ENCODE assay signal across 2 cellular contexts in genomic region chr4:99324361-99324760, GRCh38.
TF ChIP-seq lines count a peak whose summit lies in the region.

No MANE protein-coding gene starts in this region.

TF ChIP-seq in liver, 16 proteins besides CTCF, POLR2A, EP300 and RAD21:
- TF ChIP-seq MAX (IDR thresholded peaks at IDR 0.05), result no peak
- TF ChIP-seq GABPA (IDR thresholded peaks at IDR 0.05 in 1 of 2, conservative IDR thresholded peaks at IDR 0.05 in 1 of 2), result no peak
- no peak for TF ChIP-seq HNF4G (IDR thresholded peaks at IDR 0.05)
- no peak for TF ChIP-seq YY1 (IDR thresholded peaks at IDR 0.05)
- no peak for TF ChIP-seq EGR1 (IDR thresholded peaks at IDR 0.05; ENCODE audit: low read depth in 2 of 2)
- TF ChIP-seq NR2F2 (IDR thresholded peaks at IDR 0.05), result no peak
- no peak for TF ChIP-seq ZBTB33 (IDR thresholded peaks at IDR 0.05)
- no peak for TF ChIP-seq RXRA (IDR thresholded peaks at IDR 0.05)
- no peak for TF ChIP-seq HNF4A (conservative IDR thresholded peaks at IDR 0.05)
- no peak for TF ChIP-seq ATF3 (IDR thresholded peaks at IDR 0.05)
- TF ChIP-seq FOXA2 (IDR thresholded peaks at IDR 0.05), result no peak
- TF ChIP-seq SP1 (IDR thresholded peaks at IDR 0.05), result no peak
- TF ChIP-seq FOXA1 (IDR thresholded peaks at IDR 0.05), result no peak

TF ChIP-seq in HepG2, 621 proteins besides CTCF, POLR2A, EP300 and RAD21:
- no peak for TF ChIP-seq PREB (CRISPR knock-in tag; IDR thresholded peaks at IDR 0.05)
- TF ChIP-seq ZXDC (CRISPR knock-in tag; IDR thresholded peaks at IDR 0.05), result no peak
- TF ChIP-seq FOXC1 (CRISPR knock-in tag; IDR thresholded peaks at IDR 0.05; ENCODE audit: borderline replicate concordance), result no peak
- TF ChIP-seq ZNF687 (CRISPR knock-in tag; IDR thresholded peaks at IDR 0.05), result no peak
- no peak for TF ChIP-seq PCBP2 (optimal IDR thresholded peaks at IDR 0.05; ENCODE audit: low read depth, low read length, poor library complexity, severe bottlenecking)
- no peak for TF ChIP-seq ELF3 (CRISPR knock-in tag; IDR thresholded peaks at IDR 0.05)
- TF ChIP-seq MEIS1 (CRISPR knock-in tag; IDR thresholded peaks at IDR 0.05; ENCODE audit: borderline replicate concordance), result no peak
- TF ChIP-seq ZNF17 (CRISPR knock-in tag; IDR thresholded peaks at IDR 0.05), result no peak
- TF ChIP-seq ZMAT5 (CRISPR knock-in tag; IDR thresholded peaks at IDR 0.05; ENCODE audit: borderline replicate concordance, low read depth), result no peak
- TF ChIP-seq MYNN (CRISPR knock-in tag; IDR thresholded peaks at IDR 0.05; ENCODE audit: low read depth), result no peak
- TF ChIP-seq RBFOX2 (IDR thresholded peaks at IDR 0.05; ENCODE audit: low read depth, low read length), result no peak
- no peak for TF ChIP-seq FOXP4 (CRISPR knock-in tag; IDR thresholded peaks at IDR 0.05)
- TF ChIP-seq JUNB (CRISPR knock-in tag; IDR thresholded peaks at IDR 0.05; ENCODE audit: borderline replicate concordance), result no peak
- TF ChIP-seq ZNF737 (CRISPR knock-in tag; IDR thresholded peaks at IDR 0.05; ENCODE audit: borderline replicate concordance), result no peak
- no peak for TF ChIP-seq ARHGAP35 (CRISPR knock-in tag; IDR thresholded peaks at IDR 0.05; ENCODE audit: borderline replicate concordance)
- TF ChIP-seq RFXANK (CRISPR knock-in tag; IDR thresholded peaks at IDR 0.05), result no peak
- no peak for TF ChIP-seq YY1 (IDR thresholded peaks at IDR 0.05; ENCODE audit: insufficient read depth, insufficient replicate concordance, low read depth, low read length)
- TF ChIP-seq ZNF362 (CRISPR knock-in tag; IDR thresholded peaks at IDR 0.05; ENCODE audit: borderline replicate concordance), result no peak
- TF ChIP-seq ARID5B (CRISPR knock-in tag; IDR thresholded peaks at IDR 0.05), result no peak
- no peak for TF ChIP-seq ZNF552 (CRISPR knock-in tag; IDR thresholded peaks at IDR 0.05; ENCODE audit: borderline replicate concordance)
TF ChIP-seq in HepG2: peak in this region for 0.
